Comparison of ENCODE assay signal across 21 cellular contexts in genomic region chr17:27647755-27648154, GRCh38.
"Had no signal": no experiment of that assay in that cellular context is flagged by ENCODE, and none has a peak within 500 bp of the region (broad histone marks: within the 10 kb centered on the region; RNA-seq: fewer than 3 reads in every experiment).

No MANE protein-coding gene starts in this region.

- H3K4me3 ChIP-seq: gastroesophageal sphincter, right atrium auricular region had no signal

- FAIRE-seq: islet of Langerhans had no signal

- H3K27ac Mint-ChIP-seq: activated CD8-positive, alpha-beta T cell treated with anti-CD3 and anti-CD28 coated beads for 36 hours; activated naive CD8-positive, alpha-beta T cell treated with anti-CD3 and anti-CD28 coated beads, Interleukin-2, amount 10 ng/mL, durations not matched to agents 7 days and 5 days; dendritic cell treated with granulocyte-macrophage colony-stimulating factor and Interleukin-4, amounts not matched to agents 40 ng/mL and 50 ng/mL, for 4 days; progenitor cell of endocrine pancreas; type B pancreatic cell had no signal

- H3K36me3 Mint-ChIP-seq: type B pancreatic cell had no signal

- H3K4me3 Mint-ChIP-seq: activated CD8-positive, alpha-beta T cell treated with anti-CD3 and anti-CD28 coated beads for 36 hours; activated naive CD8-positive, alpha-beta T cell treated with anti-CD3 and anti-CD28 coated beads, Interleukin-2, amount 10 ng/mL, durations not matched to agents 7 days and 5 days; dendritic cell treated with granulocyte-macrophage colony-stimulating factor and Interleukin-4, amounts not matched to agents 40 ng/mL and 50 ng/mL, for 4 days; nephron progenitor cell; type B pancreatic cell had no signal

- H3K9me3 Mint-ChIP-seq: activated CD8-positive, alpha-beta T cell treated with anti-CD3 and anti-CD28 coated beads for 36 hours; activated naive CD8-positive, alpha-beta T cell treated with anti-CD3 and anti-CD28 coated beads, Interleukin-2, amount 10 ng/mL, durations not matched to agents 7 days and 5 days; dendritic cell treated with granulocyte-macrophage colony-stimulating factor and Interleukin-4, amounts not matched to agents 40 ng/mL and 50 ng/mL, for 4 days; nephron progenitor cell; type B pancreatic cell had no signal

- ATAC-seq: activated CD8-positive, alpha-beta T cell treated with anti-CD3 and anti-CD28 coated beads for 36 hours; gastroesophageal sphincter; left lobe of liver; SK-N-SH treated with all-trans-retinoic acid at 6 μM for 48 hours had no signal

- H3K27me3 Mint-ChIP-seq: activated naive CD8-positive, alpha-beta T cell treated with anti-CD3 and anti-CD28 coated beads, Interleukin-2, amount 10 ng/mL, durations not matched to agents 7 days and 5 days; dendritic cell treated with granulocyte-macrophage colony-stimulating factor and Interleukin-4, amounts not matched to agents 40 ng/mL and 50 ng/mL, for 4 days had no signal

- H3K27ac ChIP-seq: brain microvascular endothelial cell, gastroesophageal sphincter, right atrium auricular region, VCaP had no signal

- H3K4me1 ChIP-seq: gastroesophageal sphincter had no signal

- H3K9me3 ChIP-seq: gastroesophageal sphincter, right atrium auricular region had no signal

- H3K27me3 ChIP-seq: brain microvascular endothelial cell, right atrium auricular region had no signal

- DNase-seq: activated CD8-positive, alpha-beta T cell treated with anti-CD3 and anti-CD28 coated beads for 36 hours; activated naive CD4-positive, alpha-beta T cell; activated naive CD8-positive, alpha-beta T cell treated with anti-CD3 and anti-CD28 coated beads, Interleukin-2, amount 10 ng/mL, durations not matched to agents 7 days and 5 days; activated T-cell treated with anti-CD3 and anti-CD28 coated beads, Interleukin-2, amount 50 U/mL, for 48 hours; brain microvascular endothelial cell; effector memory CD4-positive, alpha-beta T cell; nephron progenitor cell; occipital lobe; SHP77 treated with DMSO at 0.1 percent for 48 hours; stimulated activated CD4-positive, alpha-beta T cell treated with anti-CD3 and anti-CD28 coated beads, Interleukin-15, amount 100 ng/mL, for 24 hours; stimulated activated CD4-positive, alpha-beta T cell treated with anti-CD3 and anti-CD28 coated beads, Interleukin-4, amount 100 ng/mL, for 1 hour; stimulated activated naive CD4-positive, alpha-beta T cell treated with Interleukin-2 at 50 U/mL for 16 hours had no signal

- H3K36me3 ChIP-seq: brain microvascular endothelial cell, gastroesophageal sphincter, right atrium auricular region had no signal
